ENCODE assay signal across 22 cellular contexts in the genomic region with DNA sequence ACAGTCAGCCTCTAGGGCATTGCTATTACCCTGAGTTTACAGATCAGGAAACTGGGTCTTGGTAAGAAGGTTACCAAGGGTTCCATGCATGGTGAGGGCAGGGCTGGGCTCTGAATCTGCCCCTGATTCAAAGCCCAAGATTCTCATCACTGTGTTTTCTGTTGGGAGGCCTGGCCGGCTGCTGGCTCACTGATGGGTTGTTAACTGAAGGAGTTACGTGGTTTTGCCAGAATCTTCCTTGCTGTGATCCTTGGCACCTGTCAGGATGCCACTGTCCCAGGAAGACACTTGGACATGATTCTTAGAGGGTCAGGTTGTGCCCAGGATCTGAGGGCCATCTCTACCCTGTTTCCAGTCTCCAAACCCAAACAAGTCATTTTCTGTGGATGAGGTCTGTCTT.
DNase-seq lines count a peak whose midpoint lies in the region; ATAC-seq, FAIRE-seq and TF ChIP-seq lines count a peak whose summit lies in the region.
"Had no signal": no experiment of that assay in that cellular context is flagged by ENCODE, and none has a peak within 500 bp of the region (broad histone marks: within the 10 kb centered on the region; RNA-seq: fewer than 3 reads in every experiment).

No MANE protein-coding gene starts in this region.

- no peak overlapping the region for H3K4me2 ChIP-seq in H1 (ENCODE audit: insufficient read depth in 1 of 2, low read depth in 2 of 2, low read length in 2 of 2)
- H3K4me2 ChIP-seq: KMS-11 had no signal

- DNase-seq in activated CD8-positive, alpha-beta memory T cell treated with anti-CD3 and anti-CD28 coated beads, Interleukin-2, amount 10 ng/mL, durations not matched to agents 7 days and 5 days = peak; percentile 4
- no peak for DNase-seq in activated CD8-positive, alpha-beta memory T cell treated with anti-CD3 and anti-CD28 coated beads for 24 hours
- DNase-seq in H1 (ENCODE audit: low read depth in 1 of 2, low spot score in 2 of 2) = peak in 1 of 2 experiments; percentile 34
- no peak for DNase-seq in nephron progenitor cell
- no peak for DNase-seq in islet precursor cell
- DNase-seq in NCI-H128 (lab: John Stamatoyannopoulos, UW; ENCODE audit: unreplicated experiment) = no peak
- DNase-seq: activated CD4-positive, alpha-beta T cell treated with anti-CD3 and anti-CD28 coated beads, Interleukin-2, amount 50 U/mL, for 48 hours; activated effector memory CD4-positive, alpha-beta T cell treated with anti-CD3 and anti-CD28 coated beads, Interleukin-2, amount 50 U/mL, for 16 hours; activated T-cell treated with anti-CD3 and anti-CD28 coated beads for 4 hours; DMS79; NCI-H1694 treated with DMSO at 0.1 percent for 48 hours; NCI-H2227 treated with DMSO at 0.1 percent for 48 hours; retina had no signal

- H3K9me3 Mint-ChIP-seq in activated CD8-positive, alpha-beta memory T cell treated with anti-CD3 and anti-CD28 coated beads, Interleukin-2, amount 10 ng/mL, durations not matched to agents 7 days and 5 days (ENCODE audit: low read depth) = peaks cover 6% of the 10 kb centered on the region
- H3K9me3 Mint-ChIP-seq in nephron progenitor cell = peaks cover 40% of the 10 kb centered on the region

- no peak overlapping the region for H3K23ac ChIP-seq in H1 (ENCODE audit: insufficient read length)

- no peak for ATAC-seq in activated CD8-positive, alpha-beta memory T cell treated with anti-CD3 and anti-CD28 coated beads, Interleukin-2, amount 10 ng/mL, durations not matched to agents 7 days and 5 days
- no peak for ATAC-seq in GM18502 (IDR thresholded peaks at IDR 0.05; ENCODE audit: poor library complexity, unreplicated experiment)

- H3K4me3 ChIP-seq in H1 (ENCODE audit: extremely low read depth in 1 of 4, insufficient read depth in 2 of 4, low read depth in 3 of 4, low read length in 4 of 4) (no peak overlapping the region), urinary bladder (ENCODE audit: low read depth, low read length) (no peak overlapping the region)

- TF ChIP-seq POLR2A in H1 (IDR thresholded peaks at IDR 0.05; ENCODE audit: control extremely low read depth in 1 of 2, low read depth in 2 of 2, low read length in 2 of 2) = no peak

- no peak overlapping the region for H3K4ac ChIP-seq in H1 (replicated peaks; ENCODE audit: insufficient read length, low read depth, low read length)

- no peaks in the 10 kb centered on the region for H3K36me3 Mint-ChIP-seq in activated CD8-positive, alpha-beta memory T cell treated with anti-CD3 and anti-CD28 coated beads, Interleukin-2, amount 10 ng/mL, durations not matched to agents 7 days and 5 days
- peaks cover 27% of the 10 kb centered on the region for H3K36me3 Mint-ChIP-seq in nephron progenitor cell (ENCODE audit: low read depth)

- POLR2A ChIA-PET in H1 (lab: Charles Lee; ENCODE audit: partially characterized antibody) = no interaction called here

- peaks cover 14 to 17% of the 10 kb centered on the region in 2 experiments for H3K9me3 ChIP-seq in H1 (ENCODE audit: insufficient read depth in 2 of 2, low read depth in 1 of 2, low read length in 1 of 2)

- no peak for FAIRE-seq in H1 (lab: Jason Lieb, UNC)
- FAIRE-seq: GM12891, HTR-8/SVneo had no signal

- CTCF ChIA-PET in activated CD8-positive, alpha-beta memory T cell treated with anti-CD3 and anti-CD28 coated beads, Interleukin-2, amount 10 ng/mL, durations not matched to agents 7 days and 5 days (lab: Charles Lee) = no interaction called here
- CTCF ChIA-PET in H1 (lab: Charles Lee; ENCODE audit: partially characterized antibody) = interaction anchor here (2.2 kb wide), 1 partner anchor 59 kb away, joined by 13 read pairs; no protein-coding TSS in a partner anchor

- no peak overlapping the region for H3K56ac ChIP-seq in H1 (replicated peaks; ENCODE audit: insufficient read length, low read depth, low read length)

- no peak overlapping the region for H3K27ac Mint-ChIP-seq in activated CD8-positive, alpha-beta memory T cell treated with anti-CD3 and anti-CD28 coated beads, Interleukin-2, amount 10 ng/mL, durations not matched to agents 7 days and 5 days
- H3K27ac Mint-ChIP-seq in nephron progenitor cell = peak overlapping the region; percentile 66
- H3K27ac Mint-ChIP-seq: B cell; stimulated activated naive CD8-positive, alpha-beta T cell treated with anti-CD3 and anti-CD28 coated beads, Interleukin-15, Interleukin-2, amounts not matched to agents 100 ng/mL and 50 ng/mL, for 24 hours; T-helper 2 cell treated with Interferon-gamma antibody and Interleukin-4, amounts not matched to agents 5 μg/mL and 100 μg/mL, for 36 hours had no signal

- no peak overlapping the region for H3K9ac ChIP-seq in H1 (replicated peaks in 1 of 4; ENCODE audit: extremely low read depth in 1 of 4, low read depth in 3 of 4, low read length in 3 of 4)
- H3K9ac ChIP-seq: KMS-11 had no signal

- 0 out of 2 replicates have a peak overlapping the region, but pooled peaks have one; percentile 29 for H2BK15ac ChIP-seq in H1 (ENCODE audit: low read length)

- H4K5ac ChIP-seq in H1 (ENCODE audit: insufficient read length, low read depth, low read length) = no peak overlapping the region

- no peak overlapping the region for H4K91ac ChIP-seq in H1 (replicated peaks; ENCODE audit: insufficient read length, low read length)

- H4K8ac ChIP-seq in H1 (ENCODE audit: extremely low read depth, insufficient read depth, low read length) = no peak overlapping the region

- H3K27me3 Mint-ChIP-seq in activated CD8-positive, alpha-beta memory T cell treated with anti-CD3 and anti-CD28 coated beads, Interleukin-2, amount 10 ng/mL, durations not matched to agents 7 days and 5 days = peaks cover 5% of the 10 kb centered on the region
- H3K27me3 Mint-ChIP-seq in nephron progenitor cell (ENCODE audit: low read depth, poor library complexity) = peaks cover 3% of the 10 kb centered on the region

- H3K14ac ChIP-seq in H1 (ENCODE audit: insufficient read length) = no peak overlapping the region

- H2BK120ac ChIP-seq in H1 (replicated peaks; ENCODE audit: low read depth, low read length) = no peak overlapping the region

- TF ChIP-seq CTCF in H1 (IDR thresholded peaks at IDR 0.05; ENCODE audit: control extremely low read depth in 1 of 3, insufficient read depth in 1 of 3, low read depth in 1 of 3, low read length in 3 of 3) (peak in 1 of 3 experiments; percentile 5; a peak in 1 of 4 replicates), nephron progenitor cell (IDR thresholded peaks at IDR 0.05) (no peak)

- H3K4me1 ChIP-seq in H1 (replicated peaks in 1 of 4; ENCODE audit: control insufficient read depth in 3 of 4, insufficient read depth in 4 of 4, low read length in 3 of 4) (no peaks in the 10 kb centered on the region; a peak in 1 of 7 replicates), urinary bladder (ENCODE audit: insufficient read depth) (no peaks in the 10 kb centered on the region)

- no peaks in the 10 kb centered on the region for H3K36me3 ChIP-seq in H1 (ENCODE audit: control insufficient read depth in 2 of 4, insufficient read depth in 4 of 4, low read length in 3 of 4)
- no peaks in the 10 kb centered on the region for H3K36me3 ChIP-seq in urinary bladder (ENCODE audit: insufficient read depth)

- H2AFZ ChIP-seq in H1 (ENCODE audit: low read length) = 0 out of 2 replicates have a peak overlapping the region, but pooled peaks have one; percentile 13

- no peak overlapping the region for H2BK5ac ChIP-seq in H1 (ENCODE audit: low read depth, low read length)

- H3K18ac ChIP-seq in H1 (ENCODE audit: extremely low read depth, low read length) = no peak overlapping the region

- H3K79me2 ChIP-seq in H1 (ENCODE audit: control insufficient read depth in 1 of 2, insufficient read depth in 2 of 2, low read length in 2 of 2) = no peaks in the 10 kb centered on the region

- WGBS in H1 (ENCODE audit: extremely low coverage in 1 of 2, insufficient coverage in 1 of 2, insufficient read length in 1 of 2, insufficient replicate concordance in 2 of 2, low coverage in 1 of 2, low lambda C conversion rate in 2 of 2, missing lambda C conversion rate in 1 of 2), 2 experiments = 84% methylated on average over 2 of the region's 2 CpGs; no CpG with 5 or more reads in 1 of the 2 experiments
- 77% methylated on average over 2 of the region's 2 CpGs for WGBS in urinary bladder

- H3K27ac ChIP-seq in H1 (ENCODE audit: low read depth, low read length) = no peak overlapping the region
- H3K27ac ChIP-seq in urinary bladder (ENCODE audit: low read depth) = peak overlapping the region; percentile 11
- H3K27ac ChIP-seq: 22Rv1, KMS-11 had no signal

- no peak overlapping the region for H3K4me3 Mint-ChIP-seq in activated CD8-positive, alpha-beta memory T cell treated with anti-CD3 and anti-CD28 coated beads, Interleukin-2, amount 10 ng/mL, durations not matched to agents 7 days and 5 days
- H3K4me3 Mint-ChIP-seq in nephron progenitor cell = no peak overlapping the region
- H3K4me3 Mint-ChIP-seq: B cell; stimulated activated naive CD8-positive, alpha-beta T cell treated with anti-CD3 and anti-CD28 coated beads, Interleukin-15, Interleukin-2, amounts not matched to agents 100 ng/mL and 50 ng/mL, for 24 hours; T-helper 2 cell treated with Interferon-gamma antibody and Interleukin-4, amounts not matched to agents 5 μg/mL and 100 μg/mL, for 36 hours had no signal

- no peak for TF ChIP-seq RAD21 in H1 (IDR thresholded peaks at IDR 0.05 in 1 of 2, conservative IDR thresholded peaks at IDR 0.05 in 1 of 2; ENCODE audit: low read depth in 2 of 2, low read length in 2 of 2)

- H2BK20ac ChIP-seq in H1 (ENCODE audit: low read length) = no peak overlapping the region

- H2AK5ac ChIP-seq in H1 (ENCODE audit: low read depth, low read length) = 0 out of 2 replicates have a peak overlapping the region, but pooled peaks have one; percentile 53

- no peaks in the 10 kb centered on the region for H3K23me2 ChIP-seq in H1 (ENCODE audit: low read depth, low read length)

- TF ChIP-seq EP300 in H1 (IDR thresholded peaks at IDR 0.05; ENCODE audit: borderline replicate concordance in 1 of 2, low read depth in 2 of 2, low read length in 2 of 2) = no peak

- no peaks in the 10 kb centered on the region for H3K79me1 ChIP-seq in H1 (ENCODE audit: low read depth, low read length)

- H2BK12ac ChIP-seq in H1 (ENCODE audit: low read depth, low read length) = peak overlapping the region; percentile 75; the same call in 1 of the 2 replicates

- no peaks in the 10 kb centered on the region for H4K20me1 ChIP-seq in H1 (replicated peaks in 1 of 2; ENCODE audit: control insufficient read depth in 1 of 2, insufficient read depth in 2 of 2, low read length in 2 of 2)

- no peaks in the 10 kb centered on the region for H3K4me1 Mint-ChIP-seq in activated CD8-positive, alpha-beta memory T cell treated with anti-CD3 and anti-CD28 coated beads, Interleukin-2, amount 10 ng/mL, durations not matched to agents 7 days and 5 days
- H3K4me1 Mint-ChIP-seq in nephron progenitor cell = peaks cover 35% of the 10 kb centered on the region
- H3K4me1 Mint-ChIP-seq: B cell had no signal

- H3K27me3 ChIP-seq in H1 (replicated peaks in 1 of 4; ENCODE audit: control insufficient read depth in 3 of 4, extremely low read depth in 1 of 4, insufficient read depth in 3 of 4, low read length in 3 of 4) = no peaks in the 10 kb centered on the region

TF ChIP-seq in H1, 55 proteins besides CTCF, POLR2A, EP300 and RAD21 (continues in another document):
- TF ChIP-seq ATF3 (IDR thresholded peaks at IDR 0.05; ENCODE audit: insufficient read depth, low read depth, low read length) = no peak
